12 cellular contexts compared by ENCODE assay signal in genomic region chr2:60463249-60463648, GRCh38.
DNase-seq lines count a peak whose midpoint lies in the region; ATAC-seq, FAIRE-seq and TF ChIP-seq lines count a peak whose summit lies in the region.
"Had no signal": no experiment of that assay in that cellular context is flagged by ENCODE, and none has a peak within 500 bp of the region (broad histone marks: within the 10 kb centered on the region; RNA-seq: fewer than 3 reads in every experiment).

No MANE protein-coding gene starts in this region.

- no peak overlapping the region for H3K27ac Mint-ChIP-seq in activated T-helper 1 cell treated with anti-CD3 and anti-CD28 coated beads, Interleukin-12 subunit alpha, Interleukin-12 subunit beta, Interleukin-2, Interleukin-4 antibody, amounts not matched to agents 30 ng/mL and 10 ng/mL and 1 ng/mL, durations not matched to agents 14 hours and 24 hours and 36 hours
- H3K27ac Mint-ChIP-seq: effector memory CD8-positive, alpha-beta T cell had no signal

- no peaks in the 10 kb centered on the region for H3K36me3 Mint-ChIP-seq in activated T-helper 1 cell treated with anti-CD3 and anti-CD28 coated beads, Interleukin-12 subunit alpha, Interleukin-12 subunit beta, Interleukin-2, Interleukin-4 antibody, amounts not matched to agents 30 ng/mL and 10 ng/mL and 1 ng/mL, durations not matched to agents 14 hours and 24 hours and 36 hours (ENCODE audit: low read depth)
- H3K36me3 Mint-ChIP-seq: CD4-positive, CD25-positive, alpha-beta regulatory T cell had no signal

- no peak overlapping the region for H3K4me3 Mint-ChIP-seq in activated T-helper 1 cell treated with anti-CD3 and anti-CD28 coated beads, Interleukin-12 subunit alpha, Interleukin-12 subunit beta, Interleukin-2, Interleukin-4 antibody, amounts not matched to agents 30 ng/mL and 10 ng/mL and 1 ng/mL, durations not matched to agents 14 hours and 24 hours and 36 hours
- H3K4me3 Mint-ChIP-seq: CD4-positive, CD25-positive, alpha-beta regulatory T cell; effector memory CD8-positive, alpha-beta T cell had no signal

- H3K9me2 ChIP-seq in MM.1S (replicated peaks; ENCODE audit: insufficient read depth, low read length): no peaks in the 10 kb centered on the region

- WGBS in ovary, 3 donors: 2 to 4% (median 3%) methylated on average over 6 of the region's 6 CpGs

- no peaks in the 10 kb centered on the region for H3K27me3 ChIP-seq in ovary
- H3K27me3 ChIP-seq in MM.1S (replicated peaks; ENCODE audit: insufficient read depth, low read length): no peaks in the 10 kb centered on the region

- no peaks in the 10 kb centered on the region for H3K4me1 ChIP-seq in ovary (ENCODE audit: insufficient read depth)
- no peaks in the 10 kb centered on the region for H3K4me1 ChIP-seq in MM.1S (ENCODE audit: low read length)
- H3K4me1 ChIP-seq: prostate gland had no signal

- H3K36me3 ChIP-seq in ovary (no peaks in the 10 kb centered on the region), MM.1S (replicated peaks; ENCODE audit: insufficient read depth, low read length) (no peaks in the 10 kb centered on the region; the same call in 1 of the 2 replicates)
- H3K36me3 ChIP-seq: prostate gland had no signal

- peak; percentile 21 for DNase-seq in Daoy (ENCODE audit: low read depth)
- peak; percentile 54 for DNase-seq in NCI-H2227 treated with DMSO at 0.1 percent for 48 hours (lab: John Stamatoyannopoulos, UW)
- peak; percentile 17 to 34 for DNase-seq in frontal cortex (ENCODE audit: low spot score in 2 of 2)
- DNase-seq in ovary: peak in 3 of 5 donors; percentile 41 to 66 (median 49)
- no peak for DNase-seq in activated CD4-positive, alpha-beta T cell treated with anti-CD3 and anti-CD28 coated beads, Interleukin-2, amount 50 U/mL, for 48 hours
- DNase-seq in activated T-helper 1 cell treated with anti-CD3 and anti-CD28 coated beads, Interleukin-12 subunit alpha, Interleukin-12 subunit beta, Interleukin-2, Interleukin-4 antibody, amounts not matched to agents 30 ng/mL and 10 ng/mL and 1 ng/mL, durations not matched to agents 14 hours and 24 hours and 36 hours (ENCODE audit: low spot score): no peak
- no peak for DNase-seq in MM.1S
- DNase-seq: activated CD4-positive, CD25-positive, alpha-beta regulatory T cell; CD4-positive, CD25-positive, alpha-beta regulatory T cell; effector memory CD8-positive, alpha-beta T cell had no signal

- peaks cover 2% of the 10 kb centered on the region for H3K27me3 Mint-ChIP-seq in activated T-helper 1 cell treated with anti-CD3 and anti-CD28 coated beads, Interleukin-12 subunit alpha, Interleukin-12 subunit beta, Interleukin-2, Interleukin-4 antibody, amounts not matched to agents 30 ng/mL and 10 ng/mL and 1 ng/mL, durations not matched to agents 14 hours and 24 hours and 36 hours (ENCODE audit: insufficient read depth)

- H3K9me3 ChIP-seq in ovary: no peaks in the 10 kb centered on the region
- H3K9me3 ChIP-seq in MM.1S (replicated peaks; ENCODE audit: insufficient read depth, low read length): no peaks in the 10 kb centered on the region
- H3K9me3 ChIP-seq: prostate gland had no signal

- TF ChIP-seq POLR2A in ovary (IDR thresholded peaks at IDR 0.05): no peak

- H3K4me1 Mint-ChIP-seq in activated T-helper 1 cell treated with anti-CD3 and anti-CD28 coated beads, Interleukin-12 subunit alpha, Interleukin-12 subunit beta, Interleukin-2, Interleukin-4 antibody, amounts not matched to agents 30 ng/mL and 10 ng/mL and 1 ng/mL, durations not matched to agents 14 hours and 24 hours and 36 hours (ENCODE audit: low read depth): no peaks in the 10 kb centered on the region
- H3K4me1 Mint-ChIP-seq: CD4-positive, CD25-positive, alpha-beta regulatory T cell had no signal

- H3K9me3 Mint-ChIP-seq in activated T-helper 1 cell treated with anti-CD3 and anti-CD28 coated beads, Interleukin-12 subunit alpha, Interleukin-12 subunit beta, Interleukin-2, Interleukin-4 antibody, amounts not matched to agents 30 ng/mL and 10 ng/mL and 1 ng/mL, durations not matched to agents 14 hours and 24 hours and 36 hours: no peaks in the 10 kb centered on the region

- no peak for FAIRE-seq in frontal cortex (lab: Jason Lieb, UNC)

- H3K4me3 ChIP-seq in ovary: no peak overlapping the region
- no peak overlapping the region for H3K4me3 ChIP-seq in MM.1S (ENCODE audit: low read length)
- H3K4me3 ChIP-seq: prostate gland had no signal

- H4K20me1 ChIP-seq in MM.1S (ENCODE audit: insufficient read depth, low read length): no peaks in the 10 kb centered on the region

- TF ChIP-seq CTCF in ovary (IDR thresholded peaks at IDR 0.05) (no peak), MM.1S (IDR thresholded peaks at IDR 0.05; ENCODE audit: low read length) (no peak)

- TF ChIP-seq EP300 in ovary (IDR thresholded peaks at IDR 0.05): no peak

- H3F3A ChIP-seq in MM.1S (ENCODE audit: insufficient read depth, low read length): no peaks in the 10 kb centered on the region

- H2AFZ ChIP-seq in MM.1S (ENCODE audit: low read length): no peak overlapping the region

- no peaks in the 10 kb centered on the region for H3K79me2 ChIP-seq in MM.1S (ENCODE audit: low read length)

- H3K27ac ChIP-seq in ovary: no peak overlapping the region
- no peak overlapping the region for H3K27ac ChIP-seq in MM.1S (ENCODE audit: low read length)
- H3K27ac ChIP-seq: prostate gland had no signal

- no peak for ATAC-seq in GM19035 (IDR thresholded peaks at IDR 0.05; ENCODE audit: unreplicated experiment)
- ATAC-seq: effector memory CD8-positive, alpha-beta T cell had no signal

- no peak overlapping the region for H3K4me2 ChIP-seq in MM.1S (ENCODE audit: low read depth, low read length)

- H3K9ac ChIP-seq in MM.1S (ENCODE audit: low read length): no peak overlapping the region

- intact Hi-C loops in ovary (cut with DNase I): no loop called here
- intact Hi-C loops in activated T-helper 1 cell treated with anti-CD3 and anti-CD28 coated beads, Interleukin-12 subunit alpha, Interleukin-12 subunit beta, Interleukin-2, Interleukin-4 antibody, amounts not matched to agents 30 ng/mL and 10 ng/mL and 1 ng/mL, durations not matched to agents 14 hours and 24 hours and 36 hours (cut with micrococcal nuclease): no loop called here

Comparison
In these comparisons a context has a peak if more than half of its experiments do, and no peak if none do; other contexts are left out.
1. DNase-seq: peak in Daoy (single experiment), NCI-H2227 treated with DMSO at 0.1 percent for 48 hours (single experiment), frontal cortex (2 of 2) and ovary (3 of 5); none in activated CD4-positive, alpha-beta T cell treated with anti-CD3 and anti-CD28 coated beads, Interleukin-2, amount 50 U/mL, for 48 hours (0 of 2), activated T-helper 1 cell treated with anti-CD3 and anti-CD28 coated beads, Interleukin-12 subunit alpha, Interleukin-12 subunit beta, Interleukin-2, Interleukin-4 antibody, amounts not matched to agents 30 ng/mL and 10 ng/mL and 1 ng/mL, durations not matched to agents 14 hours and 24 hours and 36 hours (single experiment) and MM.1S (single experiment).